ENCODE assay signal across 23 cellular contexts in the genomic region with DNA sequence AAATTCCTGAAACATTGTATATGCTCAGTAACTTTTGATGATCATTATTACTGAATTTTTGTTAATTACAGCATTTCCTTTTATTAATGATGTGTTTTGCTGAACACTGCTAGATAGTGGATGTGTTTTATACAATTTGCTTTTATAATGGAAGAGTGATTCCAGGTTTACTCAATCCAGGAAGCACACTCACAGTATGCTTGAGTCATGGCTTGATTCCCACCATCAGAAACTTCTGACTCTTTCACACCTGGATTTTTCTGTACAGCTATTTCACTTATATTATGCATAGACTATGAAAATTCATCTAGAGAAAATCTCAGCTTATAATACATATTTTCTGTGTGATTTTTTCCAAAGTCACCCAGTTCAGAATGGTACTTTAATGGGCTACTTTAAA.
"Had no signal": no experiment of that assay in that cellular context is flagged by ENCODE, and none has a peak within 500 bp of the region (broad histone marks: within the 10 kb centered on the region; RNA-seq: fewer than 3 reads in every experiment).

No MANE protein-coding gene starts in this region.

- ATAC-seq: effector memory CD8-positive, alpha-beta T cell; gastrocnemius medialis; left cardiac atrium; left lung; naive thymus-derived CD4-positive, alpha-beta T cell; right cardiac atrium; stimulated activated effector memory CD8-positive, alpha-beta T cell treated with anti-CD3 and anti-CD28 coated beads, Interleukin-12 subunit alpha, Interleukin-12 subunit beta, amount 100 ng/mL, for 72 hours had no signal

- H3K27me3 ChIP-seq: gastrocnemius medialis, left lung, sigmoid colon, stomach, thyroid gland, vagina had no signal

- H3K9me3 ChIP-seq: gastrocnemius medialis, left lung, prostate gland, sigmoid colon, stomach, thyroid gland, vagina had no signal

- H3K4me3 Mint-ChIP-seq: effector memory CD8-positive, alpha-beta T cell; naive thymus-derived CD4-positive, alpha-beta T cell; nephron progenitor cell; stimulated activated effector memory CD8-positive, alpha-beta T cell treated with anti-CD3 and anti-CD28 coated beads, Interleukin-12 subunit alpha, Interleukin-12 subunit beta, amount 100 ng/mL, for 72 hours had no signal

- H3K36me3 ChIP-seq: gastrocnemius medialis, left lung, prostate gland, sigmoid colon, stomach, thyroid gland, vagina had no signal

- H3K27me3 Mint-ChIP-seq: effector memory CD8-positive, alpha-beta T cell; naive thymus-derived CD4-positive, alpha-beta T cell had no signal

- H3K36me3 Mint-ChIP-seq: naive thymus-derived CD4-positive, alpha-beta T cell; stimulated activated effector memory CD8-positive, alpha-beta T cell treated with anti-CD3 and anti-CD28 coated beads, Interleukin-12 subunit alpha, Interleukin-12 subunit beta, amount 100 ng/mL, for 72 hours had no signal

- H3K27ac Mint-ChIP-seq: effector memory CD8-positive, alpha-beta T cell; naive thymus-derived CD4-positive, alpha-beta T cell; nephron progenitor cell; stimulated activated effector memory CD8-positive, alpha-beta T cell treated with anti-CD3 and anti-CD28 coated beads, Interleukin-12 subunit alpha, Interleukin-12 subunit beta, amount 100 ng/mL, for 72 hours had no signal

- H3K27ac ChIP-seq: gastrocnemius medialis, left lung, prostate gland, sigmoid colon, stomach, thyroid gland, vagina had no signal

- H3K4me1 ChIP-seq: gastrocnemius medialis, left lung, prostate gland, sigmoid colon, stomach, thyroid gland, vagina had no signal

- H3K9me3 Mint-ChIP-seq: nephron progenitor cell had no signal

- DNase-seq: cortex of kidney; effector memory CD8-positive, alpha-beta T cell; gastrocnemius medialis; head of caudate nucleus; kidney; left cardiac atrium; left lung; mesendoderm; midbrain; naive thymus-derived CD4-positive, alpha-beta T cell; nephron progenitor cell; nucleus accumbens; right cardiac atrium; sigmoid colon; stimulated activated CD4-positive, alpha-beta T cell treated with anti-CD3 and anti-CD28 coated beads, Interleukin-2, amount 100 ng/mL, for 24 hours; stimulated activated CD4-positive, alpha-beta T cell treated with anti-CD3 and anti-CD28 coated beads, Interleukin-4, amount 100 ng/mL, for 24 hours; stimulated activated naive CD4-positive, alpha-beta T cell treated with Interleukin-2 at 50 U/mL for 16 hours; stomach; thyroid gland; trophoblast cell had no signal

- H3K4me1 Mint-ChIP-seq: naive thymus-derived CD4-positive, alpha-beta T cell; nephron progenitor cell; stimulated activated effector memory CD8-positive, alpha-beta T cell treated with anti-CD3 and anti-CD28 coated beads, Interleukin-12 subunit alpha, Interleukin-12 subunit beta, amount 100 ng/mL, for 72 hours had no signal

- H3K4me3 ChIP-seq: gastrocnemius medialis, left lung, prostate gland, sigmoid colon, stomach, thyroid gland, vagina had no signal
